Comparison of ENCODE assay signal across 19 cellular contexts in the genomic region with DNA sequence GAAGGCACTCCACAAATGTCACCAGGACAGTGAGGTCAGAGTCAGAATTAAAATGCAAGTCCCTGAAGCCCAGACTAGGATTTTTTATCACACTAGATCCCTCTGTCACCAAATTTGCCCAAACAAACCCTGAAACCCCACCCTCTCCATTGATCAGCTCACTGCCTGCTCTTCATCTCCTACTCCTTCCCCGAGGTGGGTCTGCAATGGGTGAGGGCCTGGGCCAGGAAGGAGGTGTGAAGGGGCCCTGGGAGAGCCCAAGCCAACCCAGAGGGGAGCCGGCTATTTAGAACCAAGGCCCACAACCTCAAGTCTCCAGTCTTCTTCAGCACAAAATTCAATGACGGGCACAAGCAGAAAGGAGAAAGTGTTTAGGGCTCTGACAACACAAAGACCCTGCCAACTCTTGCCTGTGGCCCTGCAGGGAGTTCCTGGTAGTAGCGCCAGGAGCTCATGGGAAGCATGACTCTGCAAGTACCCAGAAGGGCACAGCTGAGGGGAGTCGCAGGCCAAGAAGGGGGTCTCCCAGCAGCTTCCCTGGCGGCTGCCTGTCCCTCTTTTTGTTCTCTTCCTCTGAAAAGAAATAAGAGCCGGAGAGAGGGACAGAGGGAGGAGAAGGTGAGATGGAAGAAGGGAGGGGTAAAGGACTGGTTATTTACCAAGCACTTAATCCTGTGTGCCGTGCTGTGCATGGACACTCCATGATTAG. TPM values are rescaled to one million over a fixed set of nuclear protein-coding genes. Genes with fewer than 3 reads are reported as not detected.
A peak's percentile ranks its signal among the peaks of the same experiment; 100 is the strongest.
DNase-seq lines count a peak whose midpoint lies in the region; ATAC-seq and TF ChIP-seq lines count a peak whose summit lies in the region.
"Had no signal": no experiment of that assay in that cellular context is flagged by ENCODE, and none has a peak within 500 bp of the region (broad histone marks: within the 10 kb centered on the region; RNA-seq: fewer than 3 reads in every experiment).

No MANE protein-coding gene starts in this region.

- intact Hi-C loops in heart left ventricle (cut with DNase I), result no loop called here

- H3K79me1 ChIP-seq in mesendoderm (ENCODE audit: low read length), result no peaks in the 10 kb centered on the region

- H3K4me3 Mint-ChIP-seq in activated CD8-positive, alpha-beta memory T cell treated with anti-CD3 and anti-CD28 coated beads, Interleukin-2, amount 10 ng/mL, durations not matched to agents 7 days and 5 days, result no peak overlapping the region
- H3K4me3 Mint-ChIP-seq: CD8-positive, alpha-beta memory T cell had no signal

- no peak overlapping the region for H4K8ac ChIP-seq in mesendoderm (ENCODE audit: low read depth, low read length)

- no peak overlapping the region for H3K4me2 ChIP-seq in mesendoderm (ENCODE audit: low read length)
- H3K4me2 ChIP-seq: BLaER1 treated with 17β-estradiol and CSF1 and Interleukin-3, amounts not matched to agents 10 nM and 100 nM had no signal

- H3K27me3 ChIP-seq in right atrium auricular region (no peaks in the 10 kb centered on the region), heart left ventricle (no peaks in the 10 kb centered on the region), mesendoderm (ENCODE audit: insufficient read depth, low read length, poor library complexity) (no peaks in the 10 kb centered on the region)
- H3K27me3 ChIP-seq: BLaER1 treated with 17β-estradiol and CSF1 and Interleukin-3, amounts not matched to agents 10 nM and 100 nM had no signal

- H4K5ac ChIP-seq in mesendoderm (ENCODE audit: low read length), result no peak overlapping the region

- ATAC-seq in heart left ventricle (no peak), HG02973 (IDR thresholded peaks at IDR 0.05; ENCODE audit: unreplicated experiment) (no peak), HG02840 (IDR thresholded peaks at IDR 0.05; ENCODE audit: low FRiP score, unreplicated experiment) (no peak)
- no peak for ATAC-seq in activated CD8-positive, alpha-beta memory T cell treated with anti-CD3 and anti-CD28 coated beads, Interleukin-2, amount 10 ng/mL, durations not matched to agents 7 days and 5 days
- ATAC-seq: K562, SK-N-SH treated with all-trans-retinoic acid at 6 μM for 48 hours had no signal

- no peaks in the 10 kb centered on the region for H3K36me3 ChIP-seq in right atrium auricular region
- H3K36me3 ChIP-seq in heart left ventricle, result no peaks in the 10 kb centered on the region
- H3K36me3 ChIP-seq in mesendoderm (ENCODE audit: control insufficient read depth, insufficient read depth, low read length), result no peaks in the 10 kb centered on the region
- H3K36me3 ChIP-seq: BLaER1 treated with 17β-estradiol and CSF1 and Interleukin-3, amounts not matched to agents 10 nM and 100 nM had no signal

- no peak overlapping the region for H3K27ac ChIP-seq in right atrium auricular region
- no peak overlapping the region for H3K27ac ChIP-seq in heart left ventricle
- H3K27ac ChIP-seq in mesendoderm (ENCODE audit: low read depth, low read length), result peak overlapping the region; percentile 4
- H3K27ac ChIP-seq: BLaER1 treated with 17β-estradiol and CSF1 and Interleukin-3, amounts not matched to agents 10 nM and 100 nM had no signal

- H3K9me3 Mint-ChIP-seq in activated CD8-positive, alpha-beta memory T cell treated with anti-CD3 and anti-CD28 coated beads, Interleukin-2, amount 10 ng/mL, durations not matched to agents 7 days and 5 days (ENCODE audit: low read depth), result no peaks in the 10 kb centered on the region
- H3K9me3 Mint-ChIP-seq: CD8-positive, alpha-beta memory T cell had no signal

- H3K4ac ChIP-seq in mesendoderm (ENCODE audit: low read depth, low read length), result peak overlapping the region; percentile 57

- H3K27ac Mint-ChIP-seq in activated CD8-positive, alpha-beta memory T cell treated with anti-CD3 and anti-CD28 coated beads, Interleukin-2, amount 10 ng/mL, durations not matched to agents 7 days and 5 days, result no peak overlapping the region

- H2AK5ac ChIP-seq in mesendoderm (ENCODE audit: low read length), result no peak overlapping the region

- H3K4me1 ChIP-seq in right atrium auricular region (no peaks in the 10 kb centered on the region), heart left ventricle (no peaks in the 10 kb centered on the region), mesendoderm (ENCODE audit: control insufficient read depth, low read depth, low read length) (peaks cover 16% of the 10 kb centered on the region)

- H3K79me2 ChIP-seq in mesendoderm (ENCODE audit: control insufficient read depth, insufficient read depth, low read length), result no peaks in the 10 kb centered on the region

- H3K9me3 ChIP-seq in right atrium auricular region, result peaks cover 0 to 4% of the 10 kb centered on the region in 2 donors
- H3K9me3 ChIP-seq in heart left ventricle, result peaks cover 0 to 7% (median 0%) of the 10 kb centered on the region in 12 donors
- H3K9me3 ChIP-seq: BLaER1 treated with 17β-estradiol and CSF1 and Interleukin-3, amounts not matched to agents 10 nM and 100 nM had no signal

- CTCF ChIA-PET in activated CD8-positive, alpha-beta memory T cell treated with anti-CD3 and anti-CD28 coated beads, Interleukin-2, amount 10 ng/mL, durations not matched to agents 7 days and 5 days (lab: Charles Lee), result no interaction called here

- H3K18ac ChIP-seq in mesendoderm (ENCODE audit: low read length), result peak overlapping the region; percentile 5

- peak overlapping the region; percentile 39 for H2BK5ac ChIP-seq in mesendoderm (ENCODE audit: low read length)

- H2BK120ac ChIP-seq in mesendoderm (ENCODE audit: low read depth, low read length), result no peak overlapping the region

- H3K23ac ChIP-seq in mesendoderm (ENCODE audit: low read length), result peak overlapping the region; percentile 66

- TF ChIP-seq POLR2A in heart left ventricle (IDR thresholded peaks at IDR 0.05), result no peak

- H3K36me3 Mint-ChIP-seq in activated CD8-positive, alpha-beta memory T cell treated with anti-CD3 and anti-CD28 coated beads, Interleukin-2, amount 10 ng/mL, durations not matched to agents 7 days and 5 days, result no peaks in the 10 kb centered on the region

- DNase-seq in right atrium auricular region (ENCODE audit: low spot score), result peak; percentile 40
- DNase-seq in heart left ventricle, result no peak
- peak; percentile 21 for DNase-seq in activated CD8-positive, alpha-beta memory T cell treated with anti-CD3 and anti-CD28 coated beads, Interleukin-2, amount 10 ng/mL, durations not matched to agents 7 days and 5 days
- DNase-seq in mesendoderm, result no peak
- DNase-seq in putamen (ENCODE audit: low spot score), result no peak
- DNase-seq in foreskin fibroblast, result no peak
- DNase-seq: CD8-positive, alpha-beta memory T cell; DND-41; MV-4-11; NCI-H1417 treated with DMSO at 0.1 percent for 48 hours; NCI-H2081 treated with DMSO at 0.1 percent for 48 hours; NCI-H524; SHP77 treated with DMSO at 0.1 percent for 48 hours had no signal

- H2BK15ac ChIP-seq in mesendoderm (replicated peaks; ENCODE audit: low read depth), result no peak overlapping the region

- TF ChIP-seq CTCF in right atrium auricular region (IDR thresholded peaks at IDR 0.05) (no peak), heart left ventricle (IDR thresholded peaks at IDR 0.05) (no peak), foreskin fibroblast (IDR thresholded peaks at IDR 0.05; ENCODE audit: low read depth, low read length) (no peak)

- no peak overlapping the region for H3K9ac ChIP-seq in mesendoderm (ENCODE audit: low read length)
- H3K9ac ChIP-seq: BLaER1 treated with 17β-estradiol and CSF1 and Interleukin-3, amounts not matched to agents 10 nM and 100 nM had no signal

- no peaks in the 10 kb centered on the region for H3K4me1 Mint-ChIP-seq in activated CD8-positive, alpha-beta memory T cell treated with anti-CD3 and anti-CD28 coated beads, Interleukin-2, amount 10 ng/mL, durations not matched to agents 7 days and 5 days
- H3K4me1 Mint-ChIP-seq: CD8-positive, alpha-beta memory T cell had no signal

- no peak overlapping the region for H3K4me3 ChIP-seq in right atrium auricular region
- H3K4me3 ChIP-seq in heart left ventricle, result no peak overlapping the region
- no peak overlapping the region for H3K4me3 ChIP-seq in mesendoderm (ENCODE audit: low read length)
- no peak overlapping the region for H3K4me3 ChIP-seq in foreskin fibroblast (ENCODE audit: low read depth in 1 of 2, low read length in 2 of 2)
- H3K4me3 ChIP-seq: BLaER1 treated with 17β-estradiol and CSF1 and Interleukin-3, amounts not matched to agents 10 nM and 100 nM; K562 had no signal

- 70 to 81% (median 71%) methylated on average over 7 to 8 of the region's 8 CpGs for WGBS in heart left ventricle, 4 donors
- no CpG with 5 or more reads among the region's 8 CpGs for WGBS in mesendoderm (ENCODE audit: extremely low coverage, insufficient coverage, low lambda C conversion rate)

- peak overlapping the region; percentile 63 for H3K56ac ChIP-seq in mesendoderm (ENCODE audit: low read length)

- peaks cover 9% of the 10 kb centered on the region for H3K27me3 Mint-ChIP-seq in activated CD8-positive, alpha-beta memory T cell treated with anti-CD3 and anti-CD28 coated beads, Interleukin-2, amount 10 ng/mL, durations not matched to agents 7 days and 5 days

RNA-seq across cellular contexts. Expression of a gene that starts 5.5 kb away (rescaled TPM):
- not detected for total RNA-seq in right atrium auricular region
- not detected for total RNA-seq in heart left ventricle
- not detected for polyA plus RNA-seq in heart left ventricle
- not detected for total RNA-seq in activated CD8-positive, alpha-beta memory T cell treated with anti-CD3 and anti-CD28 coated beads, Interleukin-2, amount 10 ng/mL, durations not matched to agents 7 days and 5 days
- 0.20 TPM for polyA plus RNA-seq in mesendoderm (2013, experiment 1 of 2)
- 0.17 TPM for polyA plus RNA-seq in mesendoderm (2013, experiment 2 of 2)
- total RNA-seq: CD8-positive, alpha-beta memory T cell; K562; RPMI7951 had no signal
- polyA plus RNA-seq: CD8-positive, alpha-beta memory T cell; K562 had no signal

Comparison
In these comparisons a context has a peak if more than half of its experiments do, and no peak if none do; other contexts are left out.
1. DNase-seq: peak in right atrium auricular region (single experiment) and activated CD8-positive, alpha-beta memory T cell treated with anti-CD3 and anti-CD28 coated beads, Interleukin-2, amount 10 ng/mL, durations not matched to agents 7 days and 5 days (single experiment); none in heart left ventricle (0 of 5), mesendoderm (single experiment), putamen (single experiment) and foreskin fibroblast (0 of 2).